8 cellular contexts compared by ENCODE assay signal in genomic region chr9:104991144-104991953, GRCh38.
DNase-seq lines count a peak whose midpoint lies in the region; ATAC-seq and TF ChIP-seq lines count a peak whose summit lies in the region.

No MANE protein-coding gene starts in this region.

- H3K27me3 Mint-ChIP-seq in CD8-positive, alpha-beta T cell (ENCODE audit: low read depth): peaks cover 4% of the 10 kb centered on the region

- intact Hi-C loops in CD8-positive, alpha-beta T cell (cut with DNase I, micrococcal nuclease): loop anchor here (1.0 to 10.0 kb wide), 13 partner anchors 23 to 899 kb away; partner anchors contain the start of genes SLC44A1 (in 2 of the 2), FKTN (in 1 of the 2), NIPSNAP3A (in 1 of the 2) and SMC2 (in 1 of the 2)

- H3K4me3 Mint-ChIP-seq in CD8-positive, alpha-beta T cell: peak overlapping the region; percentile 89

- H3K4me1 ChIP-seq in CD8-positive, alpha-beta T cell (ENCODE audit: insufficient read depth, low read length): peaks cover 38% of the 10 kb centered on the region

- H3K27me3 ChIP-seq in CD8-positive, alpha-beta T cell (ENCODE audit: insufficient read depth, low read length): no peaks in the 10 kb centered on the region

- no peaks in the 10 kb centered on the region for H3K9me3 Mint-ChIP-seq in CD8-positive, alpha-beta T cell

- no peak for TF ChIP-seq CTCF in CD8-positive, alpha-beta T cell (IDR thresholded peaks at IDR 0.05)
- TF ChIP-seq CTCF in GM20000 (IDR thresholded peaks at IDR 0.05; ENCODE audit: extremely low read depth, missing control alignments) (no peak), epithelial cell of proximal tubule (conservative IDR thresholded peaks at IDR 0.05; ENCODE audit: low read depth, low read length) (no peak)

- H3K9me3 ChIP-seq in CD8-positive, alpha-beta T cell (ENCODE audit: low read length): no peaks in the 10 kb centered on the region

- H3K27ac Mint-ChIP-seq in CD8-positive, alpha-beta T cell: peak overlapping the region; percentile 96

- H3K4me3 ChIP-seq in CD8-positive, alpha-beta T cell (ENCODE audit: low read depth, low read length): peak overlapping the region; percentile 81
- H3K4me3 ChIP-seq in epithelial cell of proximal tubule (ENCODE audit: low read depth, low read length): peak overlapping the region; percentile 79

- peaks cover 38% of the 10 kb centered on the region for H3K4me1 Mint-ChIP-seq in CD8-positive, alpha-beta T cell (ENCODE audit: low read depth)

- CTCF ChIA-PET in CD8-positive, alpha-beta T cell (lab: Charles Lee): no interaction called here

- ATAC-seq in CD8-positive, alpha-beta T cell: peak; percentile 72

- H3K27ac ChIP-seq in CD8-positive, alpha-beta T cell (ENCODE audit: low read depth, low read length): peak overlapping the region; percentile 78

- no peaks in the 10 kb centered on the region for H3K36me3 Mint-ChIP-seq in CD8-positive, alpha-beta T cell

- POLR2A ChIA-PET in CD8-positive, alpha-beta T cell (lab: Charles Lee): interaction anchor here (0.9 kb wide), 2 partner anchors 64 to 253 kb away, joined by 3 read pairs; partner anchors contain the start of gene SLC44A1

- no peaks in the 10 kb centered on the region for H3K36me3 ChIP-seq in CD8-positive, alpha-beta T cell (ENCODE audit: insufficient read depth, low read length)

- DNase-seq in CD8-positive, alpha-beta T cell: peak; percentile 58 to 86 (median 78)
- peak; percentile 74 for DNase-seq in GM20000 (ENCODE audit: low spot score)
- peak; percentile 60 for DNase-seq in HT-29 (ENCODE audit: low spot score)
- DNase-seq in OCI-M1 (lab: John Stamatoyannopoulos, UW): peak; percentile 91
- peak; percentile 84 for DNase-seq in activated T-cell treated with anti-CD3 and anti-CD28 coated beads for 48 hours (ENCODE audit: low read depth)
- no peak for DNase-seq in epithelial cell of proximal tubule (ENCODE audit: low read depth)
- DNase-seq in mucosa of gallbladder (ENCODE audit: low spot score): peak; percentile 91
- peak; percentile 74 for DNase-seq in stimulated activated CD8-positive, alpha-beta memory T cell treated with anti-CD3 and anti-CD28 coated beads, Interleukin-4, amount 100 ng/mL, for 24 hours (ENCODE audit: low read depth)
